Comparison of ENCODE assay signal across 16 cellular contexts in the genomic region with DNA sequence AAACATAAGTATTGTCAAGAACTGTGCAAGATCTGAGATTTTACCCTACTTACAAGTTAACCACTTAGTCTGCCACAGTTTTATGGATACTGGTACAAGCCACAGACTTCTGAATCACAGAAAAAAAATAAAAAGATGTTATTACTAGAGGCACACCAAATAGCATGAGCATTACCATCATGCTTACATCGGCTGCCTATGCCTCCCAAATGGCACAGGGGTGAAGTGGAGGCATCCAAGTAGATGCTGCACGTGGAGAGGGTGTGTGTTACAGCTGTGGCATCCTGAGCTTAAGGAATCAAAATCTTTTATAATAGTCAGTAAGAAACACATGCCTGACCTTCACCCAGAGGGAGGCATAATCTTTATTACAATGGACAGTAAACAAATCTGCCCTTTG.
"Had no signal": no experiment of that assay in that cellular context is flagged by ENCODE, and none has a peak within 500 bp of the region (broad histone marks: within the 10 kb centered on the region; RNA-seq: fewer than 3 reads in every experiment).

No MANE protein-coding gene starts in this region.

- H3K27me3 ChIP-seq: esophagus squamous epithelium, right atrium auricular region, sigmoid colon, tibial artery, upper lobe of left lung, uterus had no signal

- H3K4me3 ChIP-seq: esophagus squamous epithelium, heart left ventricle, right atrium auricular region, sigmoid colon, tibial artery, upper lobe of left lung, uterus had no signal

- H3K36me3 ChIP-seq: esophagus squamous epithelium, heart left ventricle, neutrophil, right atrium auricular region, sigmoid colon, tibial artery, upper lobe of left lung, uterus had no signal

- H3K9me3 ChIP-seq: esophagus squamous epithelium, heart left ventricle, neutrophil, right atrium auricular region, sigmoid colon, tibial artery, upper lobe of left lung, uterus had no signal

- H3K27ac ChIP-seq: epithelial cell of prostate, esophagus squamous epithelium, heart left ventricle, neutrophil, right atrium auricular region, sigmoid colon, tibial artery, upper lobe of left lung, uterus had no signal

- H3K4me1 ChIP-seq: esophagus squamous epithelium, heart left ventricle, right atrium auricular region, sigmoid colon, tibial artery, upper lobe of left lung, uterus had no signal

- ATAC-seq: effector memory CD8-positive, alpha-beta T cell; heart left ventricle; naive thymus-derived CD4-positive, alpha-beta T cell; stimulated activated naive CD8-positive, alpha-beta T cell treated with anti-CD3 and anti-CD28 coated beads, Interleukin-15, Interleukin-2, amounts not matched to agents 100 U/mL and 50 U/mL, for 24 hours had no signal

- DNase-seq: effector memory CD8-positive, alpha-beta T cell; esophagus squamous epithelium; heart left ventricle; hippocampal formation; mesendoderm; naive thymus-derived CD4-positive, alpha-beta T cell; sigmoid colon; stimulated activated CD4-positive, alpha-beta T cell treated with anti-CD3 and anti-CD28 coated beads, Interleukin-4, amount 100 ng/mL, for 1 hour; stimulated activated CD8-positive, alpha-beta memory T cell treated with anti-CD3 and anti-CD28 coated beads, Interleukin-4, amount 100 ng/mL, for 48 hours; stimulated activated naive CD8-positive, alpha-beta T cell treated with anti-CD3 and anti-CD28 coated beads, Interleukin-15, Interleukin-2, amounts not matched to agents 100 U/mL and 50 U/mL, for 24 hours; tibial artery; uterus had no signal
